Comparison of ENCODE assay signal across 1 cellular context in genomic region chr19:37655689-37656491, GRCh38.
TF ChIP-seq lines count a peak whose summit lies in the region.

No MANE protein-coding gene starts in this region.

TF ChIP-seq in HepG2, 621 proteins besides CTCF, POLR2A, EP300 and RAD21 (continued from another document and continues in another):
- TF ChIP-seq ZSCAN31 (CRISPR knock-in tag; IDR thresholded peaks at IDR 0.05; ENCODE audit: low read depth) (0 out of 2 replicates have a peak, but pooled peaks have one; percentile 66), ZNF740 (CRISPR knock-in tag; IDR thresholded peaks at IDR 0.05) (no peak), ZNF333 (CRISPR knock-in tag; IDR thresholded peaks at IDR 0.05; ENCODE audit: borderline replicate concordance) (0 out of 2 replicates have a peak, but pooled peaks have one; percentile 63), ATF1 (CRISPR knock-in tag; IDR thresholded peaks at IDR 0.05) (no peak), ZNF687 (CRISPR knock-in tag; IDR thresholded peaks at IDR 0.05) (peak; percentile 88), ZNF138 (CRISPR knock-in tag; IDR thresholded peaks at IDR 0.05; ENCODE audit: low read depth) (peak; percentile 65; the same call in 1 of the 2 replicates), PPARG (CRISPR knock-in tag; conservative IDR thresholded peaks at IDR 0.05) (no peak), YEATS4 (CRISPR knock-in tag; IDR thresholded peaks at IDR 0.05; ENCODE audit: borderline replicate concordance) (peak; percentile 82), ZNF574 (CRISPR knock-in tag; IDR thresholded peaks at IDR 0.05) (peak; percentile 75), CSRNP1 (CRISPR knock-in tag; IDR thresholded peaks at IDR 0.05) (peak; percentile 48; the same call in 1 of the 2 replicates), TBP (CRISPR knock-in tag; IDR thresholded peaks at IDR 0.05) (no peak), SP5 (CRISPR knock-in tag; IDR thresholded peaks at IDR 0.05; ENCODE audit: borderline replicate concordance, low read depth) (peak; percentile 32; the same call in 1 of the 2 replicates), ATF6 (CRISPR knock-in tag; conservative IDR thresholded peaks at IDR 0.05) (no peak), ZBTB21 (CRISPR knock-in tag; IDR thresholded peaks at IDR 0.05) (peak; percentile 64), MEIS1 (CRISPR knock-in tag; IDR thresholded peaks at IDR 0.05; ENCODE audit: borderline replicate concordance) (peak; percentile 92; the same call in 1 of the 2 replicates), ELF3 (CRISPR knock-in tag; IDR thresholded peaks at IDR 0.05) (peak; percentile 50; the same call in 1 of the 2 replicates), ZNF124 (CRISPR knock-in tag; IDR thresholded peaks at IDR 0.05) (no peak), NAIF1 (CRISPR knock-in tag; IDR thresholded peaks at IDR 0.05; ENCODE audit: borderline replicate concordance) (peak; percentile 95), ZMAT5 (CRISPR knock-in tag; IDR thresholded peaks at IDR 0.05; ENCODE audit: borderline replicate concordance, low read depth) (no peak), RAD51 (IDR thresholded peaks at IDR 0.05; ENCODE audit: borderline replicate concordance) (no peak), RERE (CRISPR knock-in tag; IDR thresholded peaks at IDR 0.05; ENCODE audit: low read depth) (0 out of 2 replicates have a peak, but pooled peaks have one; percentile 33), ZNF33A (CRISPR knock-in tag; IDR thresholded peaks at IDR 0.05; ENCODE audit: borderline replicate concordance) (0 out of 2 replicates have a peak, but pooled peaks have one; percentile 64), ARID5B (CRISPR knock-in tag; IDR thresholded peaks at IDR 0.05) (peak; percentile 66), ZGPAT (CRISPR knock-in tag; IDR thresholded peaks at IDR 0.05) (peak; percentile 84), ZNF121 (CRISPR knock-in tag; IDR thresholded peaks at IDR 0.05) (no peak), TGIF2 (CRISPR knock-in tag; IDR thresholded peaks at IDR 0.05) (peak; percentile 74), WIZ (CRISPR knock-in tag; IDR thresholded peaks at IDR 0.05) (peak; percentile 18; the same call in 1 of the 2 replicates), ZNF552 (CRISPR knock-in tag; IDR thresholded peaks at IDR 0.05; ENCODE audit: borderline replicate concordance) (peak; percentile 30; the same call in 1 of the 2 replicates), IRF1 (CRISPR knock-in tag; IDR thresholded peaks at IDR 0.05; ENCODE audit: low read depth) (no peak)
